12 cellular contexts compared by ENCODE assay signal in the genomic region with DNA sequence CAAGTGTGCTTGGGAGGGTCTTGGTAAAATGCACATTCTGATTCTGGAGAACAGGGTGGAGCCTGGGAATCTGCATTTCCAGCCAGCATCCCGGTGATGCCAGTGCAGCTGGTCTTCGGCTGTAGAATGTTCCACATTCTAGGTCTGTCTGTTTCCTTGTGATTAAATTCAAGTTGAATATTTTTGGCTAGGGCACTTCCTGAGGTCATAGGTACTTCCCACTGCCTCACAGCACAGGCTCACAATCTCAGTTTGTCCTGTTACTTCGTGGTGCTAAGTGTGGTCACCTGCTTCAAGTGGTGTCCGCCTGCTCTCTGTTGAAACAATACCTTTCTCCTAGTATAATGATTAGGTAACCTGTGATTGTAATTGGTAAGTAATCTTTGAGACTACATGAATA. TPM values are rescaled to one million over a fixed set of nuclear protein-coding genes. Genes with fewer than 3 reads are reported as not detected.
DNase-seq lines count a peak whose midpoint lies in the region; ATAC-seq, FAIRE-seq and TF ChIP-seq lines count a peak whose summit lies in the region.
"Had no signal": no experiment of that assay in that cellular context is flagged by ENCODE, and none has a peak within 500 bp of the region (broad histone marks: within the 10 kb centered on the region; RNA-seq: fewer than 3 reads in every experiment).

No MANE protein-coding gene starts in this region.

- peak; percentile 46 for ATAC-seq in Right ventricle myocardium superior (ENCODE audit: poor library complexity)
- ATAC-seq in Right ventricle myocardium inferior = no peak
- ATAC-seq in upper lobe of right lung = peak; percentile 79
- no peak for ATAC-seq in HG03520 (IDR thresholded peaks at IDR 0.05; ENCODE audit: unreplicated experiment)
- ATAC-seq in HG03565 (IDR thresholded peaks at IDR 0.05; ENCODE audit: unreplicated experiment) = no peak
- ATAC-seq: effector memory CD8-positive, alpha-beta T cell had no signal

- H3K27ac ChIP-seq in H1 (ENCODE audit: low read depth, low read length) = no peak overlapping the region
- H3K27ac ChIP-seq in upper lobe of right lung = peak overlapping the region; percentile 78

- H3K36me3 ChIP-seq in H1 (ENCODE audit: control insufficient read depth in 2 of 4, insufficient read depth in 4 of 4, low read length in 3 of 4) (no peaks in the 10 kb centered on the region), upper lobe of right lung (no peaks in the 10 kb centered on the region)

- CTCF ChIA-PET in H1 (lab: Charles Lee; ENCODE audit: partially characterized antibody) = interaction anchor here (0.8 to 3.4 kb wide), 5 partner anchors 8 to 129 kb away, joined by 3 to 17 read pairs (median 5); no protein-coding TSS in a partner anchor

- TF ChIP-seq EP300 in H1 (IDR thresholded peaks at IDR 0.05; ENCODE audit: borderline replicate concordance in 1 of 2, low read depth in 2 of 2, low read length in 2 of 2) = no peak

- H3K23me2 ChIP-seq in H1 (ENCODE audit: low read depth, low read length) = no peaks in the 10 kb centered on the region

- H3K4me3 ChIP-seq in H1 (ENCODE audit: extremely low read depth in 1 of 4, insufficient read depth in 2 of 4, low read depth in 3 of 4, low read length in 4 of 4) (no peak overlapping the region), upper lobe of right lung (no peak overlapping the region)

- no peak for TF ChIP-seq POLR2A in H1 (IDR thresholded peaks at IDR 0.05; ENCODE audit: control extremely low read depth in 1 of 2, low read depth in 2 of 2, low read length in 2 of 2)

- peak overlapping the region in 1 of 2 experiments; percentile 6; a peak in 1 of 4 replicates for H3K4me2 ChIP-seq in H1 (ENCODE audit: insufficient read depth in 1 of 2, low read depth in 2 of 2, low read length in 2 of 2)

- no peak overlapping the region for H2BK20ac ChIP-seq in H1 (ENCODE audit: low read length)

- POLR2A ChIA-PET in H1 (lab: Charles Lee; ENCODE audit: partially characterized antibody) = interaction anchor here (1.2 to 1.9 kb wide), 2 partner anchors 12 to 40 kb away, joined by 6 to 7 read pairs; a partner anchor contains a TSS

- no peak overlapping the region for H4K8ac ChIP-seq in H1 (ENCODE audit: extremely low read depth, insufficient read depth, low read length)

- H4K5ac ChIP-seq in H1 (ENCODE audit: insufficient read length, low read depth, low read length) = no peak overlapping the region

- no peak overlapping the region for H2BK120ac ChIP-seq in H1 (replicated peaks; ENCODE audit: low read depth, low read length)

- no peak overlapping the region for H3K4ac ChIP-seq in H1 (replicated peaks; ENCODE audit: insufficient read length, low read depth, low read length)

- H3K9ac ChIP-seq in H1 (replicated peaks in 1 of 4; ENCODE audit: extremely low read depth in 1 of 4, low read depth in 3 of 4, low read length in 3 of 4) = no peak overlapping the region

- no peak overlapping the region for H3K23ac ChIP-seq in H1 (ENCODE audit: insufficient read length)

- H2BK15ac ChIP-seq in H1 (ENCODE audit: low read length) = no peak overlapping the region

- H4K20me1 ChIP-seq in H1 (replicated peaks in 1 of 2; ENCODE audit: control insufficient read depth in 1 of 2, insufficient read depth in 2 of 2, low read length in 2 of 2) = peaks cover 5 to 14% of the 10 kb centered on the region in 2 experiments

- no peak overlapping the region for H3K56ac ChIP-seq in H1 (replicated peaks; ENCODE audit: insufficient read length, low read depth, low read length)

- H3K27me3 ChIP-seq in H1 (replicated peaks in 1 of 4; ENCODE audit: control insufficient read depth in 3 of 4, extremely low read depth in 1 of 4, insufficient read depth in 3 of 4, low read length in 3 of 4) = no peaks in the 10 kb centered on the region
- H3K27me3 ChIP-seq in upper lobe of right lung = no peaks in the 10 kb centered on the region

- H3K18ac ChIP-seq in H1 (ENCODE audit: extremely low read depth, low read length) = 0 out of 2 replicates have a peak overlapping the region, but pooled peaks have one; percentile 24

- intact Hi-C loops in Right ventricle myocardium superior (cut with DNase I) = no loop called here
- intact Hi-C loops in Right ventricle myocardium inferior (cut with DNase I) = loop anchor here (5.0 kb wide), 1 partner anchor 36 kb away; no protein-coding TSS in a partner anchor
- intact Hi-C loops in upper lobe of right lung (cut with DNase I) = no loop called here

- no peak for DNase-seq in Right ventricle myocardium superior
- no peak for DNase-seq in Right ventricle myocardium inferior (ENCODE audit: missing footprints)
- no peak for DNase-seq in H1 (ENCODE audit: low read depth in 1 of 2, low spot score in 2 of 2)
- DNase-seq in lung microvascular endothelial cell (ENCODE audit: low read depth in 2 of 2) = peak; percentile 85 to 92
- DNase-seq in upper lobe of right lung = no peak
- no peak for DNase-seq in NCI-H345 treated with DMSO at 0.1 percent for 48 hours (lab: John Stamatoyannopoulos, UW; ENCODE audit: unreplicated experiment)
- DNase-seq: activated T-cell treated with anti-CD3 and anti-CD28 coated beads, Interleukin-2, amount 50 U/mL, for 1 hour; effector memory CD8-positive, alpha-beta T cell; MM.1S; SHP77 treated with DMSO at 0.1 percent for 48 hours had no signal

- H3K9me3 ChIP-seq in H1 (ENCODE audit: insufficient read depth in 2 of 2, low read depth in 1 of 2, low read length in 1 of 2) (no peaks in the 10 kb centered on the region), upper lobe of right lung (no peaks in the 10 kb centered on the region)

- H2BK5ac ChIP-seq in H1 (ENCODE audit: low read depth, low read length) = peak overlapping the region; percentile 64

- no peak overlapping the region for H3K14ac ChIP-seq in H1 (ENCODE audit: insufficient read length)

- H3K4me1 ChIP-seq in H1 (replicated peaks in 1 of 4; ENCODE audit: control insufficient read depth in 3 of 4, insufficient read depth in 4 of 4, low read length in 3 of 4) (peaks cover 18 to 34% (median 27%) of the 10 kb centered on the region in 4 experiments), upper lobe of right lung (peaks cover 61% of the 10 kb centered on the region)

- H3K79me1 ChIP-seq in H1 (ENCODE audit: low read depth, low read length) = peaks cover 27% of the 10 kb centered on the region

- 86% methylated on average over 4 of the region's 4 CpGs; no CpG with 5 or more reads in 1 of the 2 experiments for WGBS in H1 (ENCODE audit: extremely low coverage in 1 of 2, insufficient coverage in 1 of 2, insufficient read length in 1 of 2, insufficient replicate concordance in 2 of 2, low coverage in 1 of 2, low lambda C conversion rate in 2 of 2, missing lambda C conversion rate in 1 of 2), 2 experiments

- no peak for FAIRE-seq in H1 (lab: Jason Lieb, UNC)

- H2AFZ ChIP-seq in H1 (ENCODE audit: low read length) = no peak overlapping the region

- TF ChIP-seq CTCF in H1 (IDR thresholded peaks at IDR 0.05; ENCODE audit: control extremely low read depth in 1 of 3, insufficient read depth in 1 of 3, low read depth in 1 of 3, low read length in 3 of 3) (no peak), upper lobe of right lung (IDR thresholded peaks at IDR 0.05) (no peak)

- H4K91ac ChIP-seq in H1 (replicated peaks; ENCODE audit: insufficient read length, low read length) = no peak overlapping the region

- peaks cover 7 to 94% of the 10 kb centered on the region in 2 experiments for H3K79me2 ChIP-seq in H1 (ENCODE audit: control insufficient read depth in 1 of 2, insufficient read depth in 2 of 2, low read length in 2 of 2)

- TF ChIP-seq RAD21 in H1 (IDR thresholded peaks at IDR 0.05 in 1 of 2, conservative IDR thresholded peaks at IDR 0.05 in 1 of 2; ENCODE audit: low read depth in 2 of 2, low read length in 2 of 2) = no peak

- peak overlapping the region; percentile 72 for H2BK12ac ChIP-seq in H1 (ENCODE audit: low read depth, low read length)

- peak overlapping the region; percentile 92; the same call in 1 of the 2 replicates for H2AK5ac ChIP-seq in H1 (ENCODE audit: low read depth, low read length)

TF ChIP-seq in H1, 55 proteins besides CTCF, POLR2A, EP300 and RAD21 (continues in another document):
- TF ChIP-seq CBX8 (IDR thresholded peaks at IDR 0.05; ENCODE audit: borderline replicate concordance, low read depth, low read length) (no peak), NANOG (IDR thresholded peaks at IDR 0.05; ENCODE audit: insufficient read depth, low read depth, low read length, poor library complexity, severe bottlenecking) (no peak), SUZ12 (IDR thresholded peaks at IDR 0.05; ENCODE audit: low read length) (no peak), SIX5 (IDR thresholded peaks at IDR 0.05; ENCODE audit: low read depth, low read length) (no peak), RFX5 (IDR thresholded peaks at IDR 0.05; ENCODE audit: borderline replicate concordance, low read depth, low read length) (no peak), BACH1 (IDR thresholded peaks at IDR 0.05; ENCODE audit: low read length) (no peak), TBP (IDR thresholded peaks at IDR 0.05; ENCODE audit: low read depth, low read length) (no peak), TEAD4 (IDR thresholded peaks at IDR 0.05; ENCODE audit: low read depth, low read length) (no peak), TCF12 (IDR thresholded peaks at IDR 0.05; ENCODE audit: low read depth, low read length) (no peak), GTF2F1 (IDR thresholded peaks at IDR 0.05; ENCODE audit: borderline replicate concordance, low read depth, low read length) (no peak), NRF1 (IDR thresholded peaks at IDR 0.05; ENCODE audit: low read depth, low read length) (no peak), TAF1 (IDR thresholded peaks at IDR 0.05; ENCODE audit: low read depth, low read length) (no peak), SIRT6 (IDR thresholded peaks at IDR 0.05; ENCODE audit: low read length) (no peak), KDM4A (IDR thresholded peaks at IDR 0.05; ENCODE audit: low read depth, low read length, severe bottlenecking) (no peak)
- TF ChIP-seq, protein P1, sequence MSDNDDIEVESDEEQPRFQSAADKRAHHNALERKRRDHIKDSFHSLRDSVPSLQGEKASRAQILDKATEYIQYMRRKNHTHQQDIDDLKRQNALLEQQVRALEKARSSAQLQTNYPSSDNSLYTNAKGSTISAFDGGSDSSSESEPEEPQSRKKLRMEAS (IDR thresholded peaks at IDR 0.05) = no peak

RNA-seq across cellular contexts. Expression of a gene that starts 40.1 kb away (rescaled TPM):
- total RNA-seq in Right ventricle myocardium superior (30.0 TPM), Right ventricle myocardium inferior (32.1 TPM), lung microvascular endothelial cell (305 and 328 TPM in 2 replicates), upper lobe of right lung (115 TPM)
- 118 and 122 TPM in 2 replicates for total RNA-seq in H1 (2021; fragmentation: NEBNext Ultra II Directional; extraction: Animal tissue kit (Norgen Biotek cat#: 25700))
- 72.2 and 72.3 TPM in 2 replicates for polyA plus RNA-seq in H1 (2011; rRNA removed)
- 53.0 TPM for polyA plus RNA-seq in H1 (2011; cell fraction: cytosol; rRNA removed)
- polyA plus RNA-seq in H1 (2011; cell fraction: nucleus; rRNA removed) = 599 TPM
- polyA plus RNA-seq in H1 (2012, experiment 1 of 2) = 82.4 to 123 TPM (median 108 TPM) in 4 replicates
- 47.2 TPM for polyA plus RNA-seq in H1 (2012, experiment 2 of 2)
- polyA plus RNA-seq in H1 (2013, experiment 1 of 2) = 96.1 TPM
- polyA plus RNA-seq in H1 (2013, experiment 2 of 2) = 85.9 TPM
- polyA minus RNA-seq in H1 (2011; rRNA and poly(A)+ RNA removed) = 249 and 262 TPM in 2 replicates
- polyA minus RNA-seq in H1 (2011; cell fraction: cytosol; rRNA and poly(A)+ RNA removed) = 121 TPM
- 391 TPM for polyA minus RNA-seq in H1 (2011; cell fraction: nucleus; rRNA and poly(A)+ RNA removed)

Comparison
In these comparisons a context has a peak if more than half of its experiments do, and no peak if none do; other contexts are left out.
1. ATAC-seq: peak in Right ventricle myocardium superior (single experiment) and upper lobe of right lung (single experiment); none in Right ventricle myocardium inferior (single experiment), HG03520 (single experiment) and HG03565 (single experiment).
2. DNase-seq: peak in lung microvascular endothelial cell (2 of 2); none in Right ventricle myocardium superior (single experiment), Right ventricle myocardium inferior (single experiment), H1 (0 of 2), upper lobe of right lung (single experiment) and NCI-H345 treated with DMSO at 0.1 percent for 48 hours (single experiment).